In the genomic region with DNA sequence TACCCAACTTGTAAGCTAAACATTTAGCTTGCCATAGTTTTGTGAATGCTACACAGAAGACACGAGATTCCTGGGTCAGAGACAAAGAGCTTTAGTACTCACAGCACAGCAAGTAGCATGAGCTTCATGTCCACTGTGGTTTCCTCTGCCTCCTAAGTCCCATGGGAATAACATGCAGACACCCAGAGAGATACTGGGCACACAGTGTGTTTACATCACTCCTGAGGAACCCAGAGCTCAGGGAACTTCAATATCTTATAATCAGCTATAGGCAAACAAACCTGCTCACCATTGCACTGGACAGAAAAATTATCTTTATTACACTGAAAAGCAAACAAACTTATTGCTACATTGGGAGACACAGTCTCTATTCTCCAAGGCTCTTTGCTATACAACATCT, we compare ENCODE assay signal across 16 cellular contexts. TPM values are rescaled to one million over a fixed set of nuclear protein-coding genes. Genes with fewer than 3 reads are reported as not detected.
A peak's percentile ranks its signal among the peaks of the same experiment; 100 is the strongest.
DNase-seq lines count a peak whose midpoint lies in the region; TF ChIP-seq lines count a peak whose summit lies in the region.
"Had no signal": no experiment of that assay in that cellular context is flagged by ENCODE, and none has a peak within 500 bp of the region (broad histone marks: within the 10 kb centered on the region; RNA-seq: fewer than 3 reads in every experiment).

No MANE protein-coding gene starts in this region.

- no peak overlapping the region for H2AFZ ChIP-seq in trophoblast cell (ENCODE audit: insufficient read depth, low read length, poor library complexity)
- H2AFZ ChIP-seq: GM23338 had no signal

- H3K18ac ChIP-seq in trophoblast cell (ENCODE audit: low read length), result no peak overlapping the region

- H3K27ac ChIP-seq in trophoblast cell (ENCODE audit: low read depth, low read length), result no peak overlapping the region

- H4K12ac ChIP-seq in trophoblast cell (ENCODE audit: low read depth, low read length), result no peak overlapping the region

- TF ChIP-seq CTCF in LNCaP clone FGC (IDR thresholded peaks at IDR 0.05; ENCODE audit: control insufficient read depth, extremely low read depth, insufficient read depth) (no peak), fibroblast of villous mesenchyme (IDR thresholded peaks at IDR 0.05; ENCODE audit: insufficient read depth, low read depth, low read length) (no peak)

- H3K79me1 ChIP-seq in trophoblast cell (ENCODE audit: low read length), result no peaks in the 10 kb centered on the region

- H2AK5ac ChIP-seq in trophoblast cell (ENCODE audit: low read length), result no peak overlapping the region

- peaks cover 5% of the 10 kb centered on the region for H3K9me3 ChIP-seq in trophoblast cell (ENCODE audit: insufficient read depth, low read depth, low read length)
- H3K9me3 ChIP-seq: BE2C had no signal

- H3K4me3 ChIP-seq in LNCaP clone FGC (ENCODE audit: low read depth, low read length), result no peak overlapping the region
- H3K4me3 ChIP-seq in fibroblast of villous mesenchyme (ENCODE audit: low read depth, low read length), result no peak overlapping the region
- H3K4me3 ChIP-seq in trophoblast cell (ENCODE audit: low read depth, low read length), result no peak overlapping the region
- H3K4me3 ChIP-seq: GM23338 had no signal

- H4K91ac ChIP-seq in trophoblast cell (ENCODE audit: low read depth, low read length), result no peak overlapping the region

- no peak overlapping the region for H3K23ac ChIP-seq in trophoblast cell (ENCODE audit: low read length)

- H3K4me2 ChIP-seq in trophoblast cell (ENCODE audit: low read length), result no peak overlapping the region
- H3K4me2 ChIP-seq: GM23338 had no signal

- H3K36me3 ChIP-seq in trophoblast cell (ENCODE audit: control insufficient read depth in 1 of 2, insufficient read depth in 2 of 2, low read length in 2 of 2), result no peaks in the 10 kb centered on the region
- H3K36me3 ChIP-seq: BE2C had no signal

- H3K4ac ChIP-seq in trophoblast cell (ENCODE audit: low read depth, low read length), result no peak overlapping the region

- H3K4me1 ChIP-seq in trophoblast cell (ENCODE audit: control insufficient read depth in 1 of 2, insufficient read depth in 2 of 2, low read length in 2 of 2), result no peaks in the 10 kb centered on the region
- H3K4me1 ChIP-seq: BE2C had no signal

- DNase-seq in LNCaP clone FGC (ENCODE audit: low read depth) (peak; percentile 51), fibroblast of villous mesenchyme (ENCODE audit: low read depth) (peak; percentile 14), trophoblast cell (no peak), NCI-H2171 (lab: John Stamatoyannopoulos, UW) (no peak), HuH-7.5 (ENCODE audit: low spot score) (no peak)
- no peak for DNase-seq in activated CD4-positive, alpha-beta T cell treated with anti-CD3 and anti-CD28 coated beads, Interleukin-2, amount 50 U/mL, for 1 hour
- DNase-seq: ACHN; BE2C; C1 segment of cervical spinal cord; CD4-positive, CD25-positive, alpha-beta regulatory T cell; CD8-positive, alpha-beta memory T cell; COR-L47; GDM1; HCEC 1CT; HFFc6 had no signal

- no CpG with 5 or more reads among the region's 1 CpG for WGBS in trophoblast cell (ENCODE audit: extremely low coverage, insufficient coverage, insufficient read length)

- no peak overlapping the region for H3K14ac ChIP-seq in trophoblast cell (ENCODE audit: low read length)

- no peak overlapping the region for H2BK5ac ChIP-seq in trophoblast cell (ENCODE audit: low read depth, low read length, poor library complexity)

- no peak overlapping the region for H4K8ac ChIP-seq in trophoblast cell (ENCODE audit: low read depth, low read length)

- H3K27me3 ChIP-seq in trophoblast cell (ENCODE audit: insufficient read depth, low read length), result no peaks in the 10 kb centered on the region
- H3K27me3 ChIP-seq: BE2C had no signal

- no peaks in the 10 kb centered on the region for H3K79me2 ChIP-seq in trophoblast cell (ENCODE audit: control insufficient read depth, insufficient read depth, low read length, poor library complexity)

- H3K9ac ChIP-seq in trophoblast cell (ENCODE audit: low read length), result peak overlapping the region; percentile 66

- H2BK120ac ChIP-seq in trophoblast cell (ENCODE audit: insufficient read depth, low read length, poor library complexity), result no peak overlapping the region

- H2BK12ac ChIP-seq in trophoblast cell (ENCODE audit: low read length), result no peak overlapping the region

RNA-seq across cellular contexts. Expression of gene NCK2, which starts 14.5 kb away (rescaled TPM):
- total RNA-seq in fibroblast of villous mesenchyme, result 22.5 and 31.2 TPM in 2 replicates
- polyA plus RNA-seq in trophoblast cell (2013), result 48.7 and 51.4 TPM in 2 replicates

Comparison
In these comparisons a context has a peak if more than half of its experiments do, and no peak if none do; other contexts are left out.
1. DNase-seq: peak in LNCaP clone FGC (single experiment) and fibroblast of villous mesenchyme (single experiment); none in trophoblast cell (0 of 2), activated CD4-positive, alpha-beta T cell treated with anti-CD3 and anti-CD28 coated beads, Interleukin-2, amount 50 U/mL, for 1 hour (single experiment), NCI-H2171 (single experiment) and HuH-7.5 (single experiment).